In genomic region chr22:49551897-49552659, GRCh38 we compare ENCODE assay signal across 18 cellular contexts.
"Had no signal": no experiment of that assay in that cellular context is flagged by ENCODE, and none has a peak within 500 bp of the region (broad histone marks: within the 10 kb centered on the region; RNA-seq: fewer than 3 reads in every experiment).

No MANE protein-coding gene starts in this region.

- ATAC-seq: activated T-cell treated with anti-CD3 and anti-CD28 coated beads, Interleukin-2, amount 50 U/mL, for 72 hours; mucosa of descending colon; stimulated activated naive CD8-positive, alpha-beta T cell treated with anti-CD3 and anti-CD28 coated beads, Interleukin-15, Interleukin-2, amounts not matched to agents 100 U/mL and 50 U/mL, for 24 hours had no signal

- H3K27me3 Mint-ChIP-seq: memory B cell, naive B cell had no signal

- H3K4me3 ChIP-seq: left ventricle myocardium inferior, mucosa of descending colon, tibial nerve, vagina had no signal

- H2AFZ ChIP-seq: parathyroid adenoma had no signal

- H3K36me3 ChIP-seq: left ventricle myocardium inferior, neutrophil, tibial nerve, vagina had no signal

- H3K27me3 ChIP-seq: neutrophil, tibial nerve, vagina had no signal

- H3K4me1 ChIP-seq: parathyroid adenoma, tibial nerve, vagina had no signal

- H3K79me2 ChIP-seq: parathyroid adenoma had no signal

- H3K9ac ChIP-seq: parathyroid adenoma had no signal

- H3K27ac Mint-ChIP-seq: activated T-cell treated with anti-CD3 and anti-CD28 coated beads, Interleukin-2, amount 50 U/mL, for 72 hours; memory B cell; T-helper 1 cell treated with Interleukin-12 subunit alpha and Interleukin-12 subunit beta and Interleukin-4 antibody, amounts not matched to agents 30 μg/mL and 1 μg/mL, for 36 hours had no signal

- DNase-seq: activated CD4-positive, alpha-beta T cell treated with anti-CD3 and anti-CD28 coated beads, Interleukin-2, amount 50 U/mL, for 1 hour; activated CD4-positive, CD25-positive, alpha-beta regulatory T cell treated with anti-CD3 and anti-CD28 coated beads, Interleukin-2, amount 50 U/mL, for 72 hours; activated gamma-delta T cell treated with Interleukin-2 at 50 U/mL for 16 hours; activated T-cell treated with anti-CD3 and anti-CD28 coated beads, Interleukin-2, amount 50 U/mL, for 72 hours; cerebellar nuclear complex; cortex of kidney; erythroblast; left ventricle myocardium inferior; naive B cell; stimulated activated naive CD8-positive, alpha-beta T cell treated with anti-CD3 and anti-CD28 coated beads, Interleukin-15, Interleukin-2, amounts not matched to agents 100 U/mL and 50 U/mL, for 24 hours; substantia nigra had no signal

- H3K9me3 ChIP-seq: neutrophil, vagina had no signal

- H3K27ac ChIP-seq: left ventricle myocardium inferior, neutrophil, parathyroid adenoma, tibial nerve, vagina had no signal

- H3K4me3 Mint-ChIP-seq: activated T-cell treated with anti-CD3 and anti-CD28 coated beads, Interleukin-2, amount 50 U/mL, for 72 hours; memory B cell; T-helper 1 cell treated with Interleukin-12 subunit alpha and Interleukin-12 subunit beta and Interleukin-4 antibody, amounts not matched to agents 30 μg/mL and 1 μg/mL, for 36 hours had no signal
